Comparison of ENCODE assay signal across 8 cellular contexts in genomic region chr16:88649924-88650748, GRCh38. TPM values are rescaled to one million over a fixed set of nuclear protein-coding genes. Genes with fewer than 3 reads are reported as not detected.
DNase-seq lines count a peak whose midpoint lies in the region; ATAC-seq, FAIRE-seq and TF ChIP-seq lines count a peak whose summit lies in the region.

No MANE protein-coding gene starts in this region.

- peak overlapping the region; percentile 48 for H3K9ac ChIP-seq in neural progenitor cell

- DNase-seq in A549 (ENCODE audit: low read depth in 1 of 2, low spot score in 1 of 2) (no peak), T-helper 17 cell (no peak), esophagus squamous epithelium (lab: John Stamatoyannopoulos, UW) (no peak), neural progenitor cell (ENCODE audit: low spot score) (peak; percentile 71), NCI-H345 treated with DMSO at 0.1 percent for 48 hours (lab: John Stamatoyannopoulos, UW; ENCODE audit: unreplicated experiment) (no peak), superior temporal gyrus (ENCODE audit: extremely low spot score) (no peak)

- H3K9me3 ChIP-seq in A549 (no peaks in the 10 kb centered on the region), T-helper 17 cell (ENCODE audit: control insufficient read depth, low read length, poor library complexity, severe bottlenecking) (no peaks in the 10 kb centered on the region), esophagus squamous epithelium (no peaks in the 10 kb centered on the region), neural progenitor cell (ENCODE audit: low read depth) (no peaks in the 10 kb centered on the region)

- H3K36me3 ChIP-seq in esophagus squamous epithelium (peaks cover 0 to 47% (median 5%) of the 10 kb centered on the region in 3 donors), neural progenitor cell (no peaks in the 10 kb centered on the region)

- H2AFZ ChIP-seq in neural progenitor cell (replicated peaks): no peak overlapping the region

- H3K27me3 Mint-ChIP-seq in T-helper 17 cell (no peaks in the 10 kb centered on the region), neural progenitor cell (ENCODE audit: insufficient read depth, low read depth) (peaks cover 7% of the 10 kb centered on the region)

- WGBS in A549 (ENCODE audit: missing lambda C conversion rate): 25% methylated on average over 18 of the region's 37 CpGs
- 41 to 68% methylated on average over 5 to 10 of the region's 37 CpGs for WGBS in esophagus squamous epithelium, 2 donors

- H3K4me3 ChIP-seq in A549: peak overlapping the region; percentile 94
- peak overlapping the region; percentile 71 to 96 (median 72) for H3K4me3 ChIP-seq in esophagus squamous epithelium
- H3K4me3 ChIP-seq in neural progenitor cell: peak overlapping the region; percentile 79

- peaks cover 21% of the 10 kb centered on the region for H3K4me1 ChIP-seq in A549
- peaks cover 7 to 32% (median 21%) of the 10 kb centered on the region in 3 donors for H3K4me1 ChIP-seq in esophagus squamous epithelium
- peaks cover 10% of the 10 kb centered on the region for H3K4me1 ChIP-seq in neural progenitor cell

- POLR2A ChIA-PET in A549 (lab: Yijun Ruan, JAX): no interaction called here

- no peak for TF ChIP-seq CTCF in A549 (IDR thresholded peaks at IDR 0.05)
- TF ChIP-seq CTCF in esophagus squamous epithelium (IDR thresholded peaks at IDR 0.05): peak in 1 of 6 experiments; percentile 5
- TF ChIP-seq CTCF in neural progenitor cell (IDR thresholded peaks at IDR 0.05): no peak

- H3K36me3 Mint-ChIP-seq in T-helper 17 cell (ENCODE audit: low read depth) (peaks cover 2% of the 10 kb centered on the region), neural progenitor cell (peaks cover 2% of the 10 kb centered on the region)

- no peak for TF ChIP-seq RAD21 in A549 (conservative IDR thresholded peaks at IDR 0.05 in 1 of 2, IDR thresholded peaks at IDR 0.05 in 1 of 2)

- TF ChIP-seq POLR2A in A549 (IDR thresholded peaks at IDR 0.05; ENCODE audit: low read length) (no peak), esophagus squamous epithelium (IDR thresholded peaks at IDR 0.05) (no peak)

- H4K20me1 ChIP-seq in neural progenitor cell (ENCODE audit: low read depth): peaks cover 20% of the 10 kb centered on the region

- intact Hi-C loops in esophagus squamous epithelium (cut with DNase I): no loop called here

- H3K27ac ChIP-seq in A549: peak overlapping the region; percentile 89 to 93
- peak overlapping the region; percentile 78 to 91 (median 82) for H3K27ac ChIP-seq in esophagus squamous epithelium
- H3K27ac ChIP-seq in neural progenitor cell: no peak overlapping the region

- no peaks in the 10 kb centered on the region for H3K27me3 ChIP-seq in esophagus squamous epithelium
- H3K27me3 ChIP-seq in neural progenitor cell: no peaks in the 10 kb centered on the region

- no peak for TF ChIP-seq EP300 in A549 (IDR thresholded peaks at IDR 0.05)

- peak overlapping the region; percentile 89 for H3K27ac Mint-ChIP-seq in T-helper 17 cell
- H3K27ac Mint-ChIP-seq in neural progenitor cell: no peak overlapping the region

- CTCF ChIA-PET in A549 (lab: Yijun Ruan, JAX): interaction anchor here (1.0 to 2.0 kb wide), 4 partner anchors 11 to 88 kb away, joined by 3 to 7 read pairs (median 4); no protein-coding TSS in a partner anchor

- H3K4me1 Mint-ChIP-seq in T-helper 17 cell (peaks cover 16% of the 10 kb centered on the region), neural progenitor cell (peaks cover 19% of the 10 kb centered on the region)

- peak overlapping the region; percentile 92 for H3K4me3 Mint-ChIP-seq in T-helper 17 cell
- H3K4me3 Mint-ChIP-seq in neural progenitor cell: peak overlapping the region; percentile 84

- no peak for FAIRE-seq in A549 (lab: Jason Lieb, UNC)

- H3K79me2 ChIP-seq in neural progenitor cell (ENCODE audit: low read depth): peaks cover 8% of the 10 kb centered on the region

- H3K4me2 ChIP-seq in A549 (peak overlapping the region; percentile 99), neural progenitor cell (peak overlapping the region; percentile 95)

- H3F3A ChIP-seq in neural progenitor cell (ENCODE audit: low read depth): peaks cover 6% of the 10 kb centered on the region

- ATAC-seq in A549: peak; percentile 45 to 61
- ATAC-seq in GM18861 (IDR thresholded peaks at IDR 0.05; ENCODE audit: unreplicated experiment): peak; percentile 4
- ATAC-seq in HG03378 (IDR thresholded peaks at IDR 0.05; ENCODE audit: unreplicated experiment): peak; percentile 10
- ATAC-seq in T-helper 17 cell: peak; percentile 16

- H3K9me3 Mint-ChIP-seq in neural progenitor cell: no peaks in the 10 kb centered on the region

TF ChIP-seq in A549, 52 proteins besides CTCF, POLR2A, EP300 and RAD21:
- no peak for TF ChIP-seq JUNB (IDR thresholded peaks at IDR 0.05)
- TF ChIP-seq FOXS1 (CRISPR knock-in tag; IDR thresholded peaks at IDR 0.05): no peak
- TF ChIP-seq KDM1A (IDR thresholded peaks at IDR 0.05; ENCODE audit: low read depth): no peak
- 0 out of 4 replicates have a peak, but pooled peaks of 1 of the 2 experiments have one; percentile 2 for TF ChIP-seq CEBPB (IDR thresholded peaks at IDR 0.05)
- TF ChIP-seq MAX (IDR thresholded peaks at IDR 0.05): 0 out of 2 replicates have a peak, but pooled peaks have one; percentile 11
- 0 out of 2 replicates have a peak, but pooled peaks have one; percentile 33 for TF ChIP-seq RNF2 (IDR thresholded peaks at IDR 0.05; ENCODE audit: borderline replicate concordance, low read depth)

RNA-seq across cellular contexts. Expression of gene CYBA, which starts 0.7 kb away (rescaled TPM):
- polyA plus RNA-seq in A549 (2011; rRNA removed): 69.1 and 75.7 TPM in 2 replicates
- 333 and 385 TPM in 2 replicates for polyA plus RNA-seq in A549 (2012; cell fraction: cytosol; rRNA removed)
- polyA plus RNA-seq in A549 (2012; cell fraction: nucleus; rRNA removed): 412 and 442 TPM in 2 replicates
- 160 to 185 TPM (median 175 TPM) in 3 replicates for polyA plus RNA-seq in A549 (2017; fragmentation: RNase III; extraction: RNeasy Plus Mini Kit Qiagen cat#74134 plus additional on column Dnase treatment)
- polyA minus RNA-seq in A549 (2011; rRNA and poly(A)+ RNA removed): 46.7 and 51.4 TPM in 2 replicates
- total RNA-seq in T-helper 17 cell: 100 to 1,000 TPM; 346 to 383 TPM
- total RNA-seq in esophagus squamous epithelium: 100 to 1,000 TPM in 2 of 4 donors, 10 to 100 TPM in 2; 67.1 to 205 (median 98.7) TPM
- total RNA-seq in neural progenitor cell (ENCODE audit: low replicate concordance): 29.9 and 101 TPM in 2 replicates

RNA-seq across cellular contexts. Expression of gene IL17C, which starts 11.8 kb away (rescaled TPM):
- not detected in 2 replicates for polyA plus RNA-seq in A549 (2011; rRNA removed)
- 0.06 and 0.09 TPM in 2 replicates for polyA plus RNA-seq in A549 (2012; cell fraction: cytosol; rRNA removed)
- 0.71 and 0.95 TPM in 2 replicates for polyA plus RNA-seq in A549 (2012; cell fraction: nucleus; rRNA removed)
- not detected in 3 replicates for polyA plus RNA-seq in A549 (2017; fragmentation: RNase III; extraction: RNeasy Plus Mini Kit Qiagen cat#74134 plus additional on column Dnase treatment)
- polyA minus RNA-seq in A549 (2011; rRNA and poly(A)+ RNA removed): 0.24 TPM in 1 of 2 replicates, not detected in the other
- total RNA-seq in T-helper 17 cell: under 1 TPM; 0.65 to 0.86 TPM
- 1 to 10 TPM in 1 of 4 donors, not detected in 3; 2.4 TPM for total RNA-seq in esophagus squamous epithelium
- not detected in 2 replicates for total RNA-seq in neural progenitor cell (ENCODE audit: low replicate concordance)

RNA-seq across cellular contexts. Expression of gene MVD, which starts 12.8 kb away (rescaled TPM):
- polyA plus RNA-seq in A549 (2011; rRNA removed) (5.8 and 6.4 TPM in 2 replicates), A549 (2017; fragmentation: RNase III; extraction: RNeasy Plus Mini Kit Qiagen cat#74134 plus additional on column Dnase treatment) (28.6 to 43.1 TPM (median 39.0 TPM) in 3 replicates)
- 20.6 and 26.3 TPM in 2 replicates for polyA plus RNA-seq in A549 (2012; cell fraction: cytosol; rRNA removed)
- polyA plus RNA-seq in A549 (2012; cell fraction: nucleus; rRNA removed): 62.1 and 76.2 TPM in 2 replicates
- polyA minus RNA-seq in A549 (2011; rRNA and poly(A)+ RNA removed): 4.6 and 8.2 TPM in 2 replicates
- total RNA-seq in T-helper 17 cell (10 to 100 TPM; 40.4 to 72.8 TPM), esophagus squamous epithelium (100 to 1,000 TPM in 1 of 4 donors, 10 to 100 TPM in 3; 52.7 to 134 (median 71.4) TPM), neural progenitor cell (ENCODE audit: low replicate concordance) (12.7 and 53.7 TPM in 2 replicates)

RNA-seq across cellular contexts. Expression of gene SNAI3, which starts 36.2 kb away (rescaled TPM):
- not detected in 2 replicates for polyA plus RNA-seq in A549 (2011; rRNA removed)
- 0.05 TPM in 1 of 2 replicates, not detected in the other for polyA plus RNA-seq in A549 (2012; cell fraction: cytosol; rRNA removed)
- 0.07 TPM in 1 of 2 replicates, not detected in the other for polyA plus RNA-seq in A549 (2012; cell fraction: nucleus; rRNA removed)
- polyA plus RNA-seq in A549 (2017; fragmentation: RNase III; extraction: RNeasy Plus Mini Kit Qiagen cat#74134 plus additional on column Dnase treatment): 0.05 to 0.08 TPM in 2 of 3 replicates, not detected in the other
- polyA minus RNA-seq in A549 (2011; rRNA and poly(A)+ RNA removed): not detected in 2 replicates
- 10 to 100 TPM in 1 of 2 donors, 1 to 10 TPM in 1; 7.7 to 10.2 TPM for total RNA-seq in T-helper 17 cell
- under 1 TPM in 2 of 4 donors, not detected in 2; 0.23 to 0.95 TPM for total RNA-seq in esophagus squamous epithelium
- 0.71 TPM in 1 of 2 replicates, not detected in the other for total RNA-seq in neural progenitor cell (ENCODE audit: low replicate concordance)

RNA-seq across cellular contexts. Expression of gene RNF166, which starts 56.1 kb away (rescaled TPM):
- polyA plus RNA-seq in A549 (2011; rRNA removed) (7.9 and 9.4 TPM in 2 replicates), A549 (2017; fragmentation: RNase III; extraction: RNeasy Plus Mini Kit Qiagen cat#74134 plus additional on column Dnase treatment) (10.4 to 11.6 TPM (median 11.6 TPM) in 3 replicates)
- polyA plus RNA-seq in A549 (2012; cell fraction: cytosol; rRNA removed): 21.5 and 29.0 TPM in 2 replicates
- polyA plus RNA-seq in A549 (2012; cell fraction: nucleus; rRNA removed): 51.0 and 68.4 TPM in 2 replicates
- 9.8 and 16.2 TPM in 2 replicates for polyA minus RNA-seq in A549 (2011; rRNA and poly(A)+ RNA removed)
- total RNA-seq in T-helper 17 cell (100 to 1,000 TPM; 235 to 398 TPM), esophagus squamous epithelium (10 to 100 TPM in 2 of 4 donors, 1 to 10 TPM in 2; 7.1 to 16.8 (median 9.6) TPM), neural progenitor cell (ENCODE audit: low replicate concordance) (11.1 and 30.1 TPM in 2 replicates)
